8 cellular contexts compared by ENCODE assay signal in genomic region chr1:235503333-235504121, GRCh38. TPM values are rescaled to one million over a fixed set of nuclear protein-coding genes. Genes with fewer than 3 reads are reported as not detected.
DNase-seq lines count a peak whose midpoint lies in the region; ATAC-seq and TF ChIP-seq lines count a peak whose summit lies in the region.

No MANE protein-coding gene starts in this region.

- peak overlapping the region; percentile 94 to 100 for H3K27ac ChIP-seq in lung (ENCODE audit: low read depth in 1 of 2, low read length in 1 of 2)

- H3K4me3 Mint-ChIP-seq in T-helper 1 cell treated with Interleukin-12 subunit alpha and Interleukin-12 subunit beta and Interleukin-4 antibody, amounts not matched to agents 30 μg/mL and 1 μg/mL, for 36 hours: peak overlapping the region; percentile 88
- H3K4me3 Mint-ChIP-seq in effector memory CD8-positive, alpha-beta T cell: peak overlapping the region; percentile 91 to 99

- peak overlapping the region; percentile 77 for H3K4me3 ChIP-seq in lung

- no peaks in the 10 kb centered on the region for H3K9me3 Mint-ChIP-seq in T-helper 1 cell treated with Interleukin-12 subunit alpha and Interleukin-12 subunit beta and Interleukin-4 antibody, amounts not matched to agents 30 μg/mL and 1 μg/mL, for 36 hours
- no peaks in the 10 kb centered on the region for H3K9me3 Mint-ChIP-seq in effector memory CD8-positive, alpha-beta T cell

- WGBS in lung, 2 donors: 1% methylated on average over 46 to 51 of the region's 51 CpGs

- peak overlapping the region; percentile 77 for H3K27ac Mint-ChIP-seq in T-helper 1 cell treated with Interleukin-12 subunit alpha and Interleukin-12 subunit beta and Interleukin-4 antibody, amounts not matched to agents 30 μg/mL and 1 μg/mL, for 36 hours
- peak overlapping the region; percentile 90 to 97 for H3K27ac Mint-ChIP-seq in effector memory CD8-positive, alpha-beta T cell

- ATAC-seq in GM21825 (IDR thresholded peaks at IDR 0.05; ENCODE audit: unreplicated experiment) (peak; percentile 5), lung (ENCODE audit: insufficient read depth, low FRiP score) (no peak)
- ATAC-seq in effector memory CD8-positive, alpha-beta T cell (replicated peaks): no peak

- peaks cover 0 to 10% of the 10 kb centered on the region in 2 donors for H3K4me1 ChIP-seq in lung (ENCODE audit: control insufficient read depth in 2 of 2, insufficient read depth in 2 of 2, low read length in 2 of 2)

- no peaks in the 10 kb centered on the region for H3K27me3 ChIP-seq in lung (ENCODE audit: control insufficient read depth, insufficient read depth)

- peak in 2 of 3 experiments; percentile 85 to 89 for DNase-seq in NCI-H1417 (lab: John Stamatoyannopoulos, UW)
- no peak for DNase-seq in NCI-H1417 treated with DMSO at 0.1 percent for 48 hours (lab: John Stamatoyannopoulos, UW)
- DNase-seq in LoVo (ENCODE audit: low spot score): peak; percentile 33
- peak in 2 of 3 experiments; percentile 7 to 10 for DNase-seq in effector memory CD8-positive, alpha-beta T cell
- DNase-seq in lung (ENCODE audit: low spot score): peak; percentile 44
- peak; percentile 51 for DNase-seq in stimulated activated naive CD4-positive, alpha-beta T cell treated with Interleukin-2 at 50 U/mL for 16 hours (lab: John Stamatoyannopoulos, UW)

- TF ChIP-seq CTCF in lung (IDR thresholded peaks at IDR 0.05; ENCODE audit: control extremely low read depth, extremely low read depth): no peak

- H3K27me3 Mint-ChIP-seq in T-helper 1 cell treated with Interleukin-12 subunit alpha and Interleukin-12 subunit beta and Interleukin-4 antibody, amounts not matched to agents 30 μg/mL and 1 μg/mL, for 36 hours (ENCODE audit: low read depth): peaks cover 6% of the 10 kb centered on the region
- no peaks in the 10 kb centered on the region for H3K27me3 Mint-ChIP-seq in effector memory CD8-positive, alpha-beta T cell

- H3K9me3 ChIP-seq in lung (ENCODE audit: control insufficient read depth in 2 of 2, insufficient read depth in 1 of 2, low read length in 1 of 2): no peaks in the 10 kb centered on the region

- H3K36me3 ChIP-seq in lung (ENCODE audit: control insufficient read depth in 2 of 2, insufficient read depth in 2 of 2, low read length in 2 of 2): no peaks in the 10 kb centered on the region

- H3K4me1 Mint-ChIP-seq in T-helper 1 cell treated with Interleukin-12 subunit alpha and Interleukin-12 subunit beta and Interleukin-4 antibody, amounts not matched to agents 30 μg/mL and 1 μg/mL, for 36 hours (ENCODE audit: low read depth): peaks cover 17% of the 10 kb centered on the region
- peaks cover 15 to 31% of the 10 kb centered on the region in 2 donors for H3K4me1 Mint-ChIP-seq in effector memory CD8-positive, alpha-beta T cell (ENCODE audit: low read depth in 2 of 2)

- H3K36me3 Mint-ChIP-seq in T-helper 1 cell treated with Interleukin-12 subunit alpha and Interleukin-12 subunit beta and Interleukin-4 antibody, amounts not matched to agents 30 μg/mL and 1 μg/mL, for 36 hours (ENCODE audit: low read depth): peaks cover 2% of the 10 kb centered on the region
- peaks cover 20% of the 10 kb centered on the region for H3K36me3 Mint-ChIP-seq in effector memory CD8-positive, alpha-beta T cell (ENCODE audit: insufficient read depth)

RNA-seq across cellular contexts. Expression of gene B3GALNT2, which starts 0.7 kb away (rescaled TPM):
- total RNA-seq in lung: 10 to 100 TPM; 16.1 to 30.8 TPM
- 1 to 10 TPM; 2.3 to 6.4 TPM for polyA plus RNA-seq in lung
